35 cellular contexts compared by ENCODE assay signal in genomic region chr13:80244574-80244973, GRCh38.
DNase-seq lines count a peak whose midpoint lies in the region; ATAC-seq and TF ChIP-seq lines count a peak whose summit lies in the region.
"Had no signal": no experiment of that assay in that cellular context is flagged by ENCODE, and none has a peak within 500 bp of the region (broad histone marks: within the 10 kb centered on the region; RNA-seq: fewer than 3 reads in every experiment).

No MANE protein-coding gene starts in this region.

- ATAC-seq in GM23338 (no peak), left colon (peak; percentile 79), mucosa of descending colon (peak; percentile 60), HG03139 (IDR thresholded peaks at IDR 0.05; ENCODE audit: unreplicated experiment) (no peak), HG03175 (IDR thresholded peaks at IDR 0.05; ENCODE audit: unreplicated experiment) (no peak)
- ATAC-seq: A549; CD8-positive, alpha-beta T cell had no signal

- no peaks in the 10 kb centered on the region for H3F3A ChIP-seq in GM23338 (replicated peaks; ENCODE audit: low read depth)

- H3K36me3 ChIP-seq in GM23338 (ENCODE audit: insufficient read depth) (no peaks in the 10 kb centered on the region), mucosa of descending colon (ENCODE audit: low read depth) (no peaks in the 10 kb centered on the region)
- H3K36me3 ChIP-seq: BE2C; BLaER1; BLaER1 treated with 17β-estradiol and CSF1 and Interleukin-3, amounts not matched to agents 10 nM and 100 nM had no signal

- H3K9me3 Mint-ChIP-seq in GM23338: no peaks in the 10 kb centered on the region; the same call in 2 of the 3 replicates
- H3K9me3 Mint-ChIP-seq: CD4-positive, alpha-beta T cell; CD8-positive, alpha-beta memory T cell; CD8-positive, alpha-beta T cell had no signal

- peaks cover 15% of the 10 kb centered on the region for H3K4me1 ChIP-seq in GM23338 (ENCODE audit: insufficient read depth)
- peaks cover 7% of the 10 kb centered on the region for H3K4me1 ChIP-seq in mucosa of descending colon (ENCODE audit: low read depth)
- H3K4me1 ChIP-seq: A549, BLaER1 had no signal

- TF ChIP-seq POLR2A in lower leg skin (IDR thresholded peaks at IDR 0.05): no peak

- no peaks in the 10 kb centered on the region for H3K79me2 ChIP-seq in GM23338 (replicated peaks; ENCODE audit: insufficient read depth)

- no peaks in the 10 kb centered on the region for H3K27me3 ChIP-seq in GM23338 (ENCODE audit: insufficient read depth)
- H3K27me3 ChIP-seq: BE2C; BLaER1; BLaER1 treated with 17β-estradiol and CSF1 and Interleukin-3, amounts not matched to agents 10 nM and 100 nM had no signal

- H4K20me1 ChIP-seq in GM23338 (replicated peaks; ENCODE audit: insufficient read depth): no peaks in the 10 kb centered on the region
- H4K20me1 ChIP-seq: BLaER1; BLaER1 treated with 17β-estradiol and CSF1 and Interleukin-3, amounts not matched to agents 10 nM and 100 nM had no signal

- H3K4me3 ChIP-seq in GM23338: no peak overlapping the region
- H3K4me3 ChIP-seq in fibroblast of pulmonary artery (replicated peaks; ENCODE audit: low read depth, low read length): no peak overlapping the region
- no peak overlapping the region for H3K4me3 ChIP-seq in mucosa of descending colon
- no peak overlapping the region for H3K4me3 ChIP-seq in lower leg skin (ENCODE audit: low read depth, poor library complexity, severe bottlenecking)
- H3K4me3 ChIP-seq: A549; BLaER1; BLaER1 treated with 17β-estradiol and CSF1 and Interleukin-3, amounts not matched to agents 10 nM and 100 nM had no signal

- no peak for TF ChIP-seq CTCF in GM23338 (conservative IDR thresholded peaks at IDR 0.05; ENCODE audit: low read depth in 2 of 2)
- TF ChIP-seq CTCF in fibroblast of pulmonary artery (IDR thresholded peaks at IDR 0.05; ENCODE audit: low read length, missing control alignments): no peak
- TF ChIP-seq CTCF in mucosa of descending colon (IDR thresholded peaks at IDR 0.05): no peak
- TF ChIP-seq CTCF in lower leg skin (IDR thresholded peaks at IDR 0.05): no peak

- DNase-seq in GM23338 (ENCODE audit: low spot score) (no peak), fibroblast of pulmonary artery (ENCODE audit: low read depth) (peak; percentile 29), left colon (no peak), mucosa of descending colon (no peak), NCI-H2227 treated with DMSO at 0.1 percent for 48 hours (lab: John Stamatoyannopoulos, UW) (no peak), lower leg skin (ENCODE audit: low spot score in 2 of 2) (no peak)
- DNase-seq: 8988T; ACHN; AML-193; BE2C; C1 segment of cervical spinal cord; Caco-2; Calu3; CD4-positive, alpha-beta memory T cell; CD4-positive, alpha-beta T cell; CD4-positive, CD25-positive, alpha-beta regulatory T cell; CD8-positive, alpha-beta memory T cell; CD8-positive, alpha-beta T cell; COR-L47; DMS 273 treated with DMSO at 0.1 percent for 48 hours; DMS153; DMS53; DMS79; DMS79 treated with DMSO at 0.1 percent for 48 hours; DND-41; EL had no signal

- H3K9me2 ChIP-seq in GM23338 (ENCODE audit: insufficient read depth): no peaks in the 10 kb centered on the region

- H3K9me3 ChIP-seq in mucosa of descending colon: no peaks in the 10 kb centered on the region
- H3K9me3 ChIP-seq: A549, BE2C, BLaER1, Caco-2 had no signal

- H3K36me3 Mint-ChIP-seq in GM23338 (ENCODE audit: low read depth): no peaks in the 10 kb centered on the region
- H3K36me3 Mint-ChIP-seq: CD14-positive monocyte; CD4-positive, alpha-beta memory T cell; CD4-positive, CD25-positive, alpha-beta regulatory T cell; CD8-positive, alpha-beta memory T cell; CD8-positive, alpha-beta T cell had no signal

- H3K27ac Mint-ChIP-seq in GM23338: no peak overlapping the region
- H3K27ac Mint-ChIP-seq: B cell; CD4-positive, alpha-beta memory T cell; CD4-positive, alpha-beta T cell; CD4-positive, CD25-positive, alpha-beta regulatory T cell; CD8-positive, alpha-beta T cell had no signal

- peaks cover 14% of the 10 kb centered on the region for H3K4me1 Mint-ChIP-seq in GM23338
- H3K4me1 Mint-ChIP-seq: B cell; CD4-positive, alpha-beta memory T cell; CD4-positive, CD25-positive, alpha-beta regulatory T cell; CD8-positive, alpha-beta memory T cell had no signal

- H2AFZ ChIP-seq in GM23338: 0 out of 2 replicates have a peak overlapping the region, but pooled peaks have one; percentile 11

- no peak overlapping the region for H3K4me3 Mint-ChIP-seq in GM23338
- H3K4me3 Mint-ChIP-seq: B cell; CD14-positive monocyte; CD4-positive, alpha-beta memory T cell; CD4-positive, alpha-beta T cell; CD4-positive, CD25-positive, alpha-beta regulatory T cell; CD8-positive, alpha-beta memory T cell; CD8-positive, alpha-beta T cell had no signal

- H3K27me3 Mint-ChIP-seq in GM23338 (ENCODE audit: insufficient read depth, low read depth, poor library complexity): no peaks in the 10 kb centered on the region
- H3K27me3 Mint-ChIP-seq: B cell; CD4-positive, alpha-beta memory T cell; CD4-positive, alpha-beta T cell; CD4-positive, CD25-positive, alpha-beta regulatory T cell; CD8-positive, alpha-beta memory T cell had no signal

- WGBS in lower leg skin, 2 donors: 62 to 81% methylated on average over 3 of the region's 3 CpGs

- no peak overlapping the region for H3K27ac ChIP-seq in GM23338 (ENCODE audit: low read depth)
- H3K27ac ChIP-seq: 22Rv1; A549; BLaER1; BLaER1 treated with 17β-estradiol and CSF1 and Interleukin-3, amounts not matched to agents 10 nM and 100 nM; C4-2B had no signal

- intact Hi-C loops in left colon (cut with DNase I, micrococcal nuclease) (no loop called here), mucosa of descending colon (cut with DNase I, micrococcal nuclease) (loop anchor here in 1 of 2 donors (5.0 kb wide), 1 partner anchor 567 kb away; no protein-coding TSS in a partner anchor), lower leg skin (cut with DNase I; ENCODE audit: low total_unique reads) (no loop called here)

- H3K4me2 ChIP-seq in GM23338: no peak overlapping the region
- H3K4me2 ChIP-seq: A549, BLaER1 had no signal

TF ChIP-seq in GM23338, 12 proteins besides CTCF, POLR2A, EP300 and RAD21 (continues in another document):
- TF ChIP-seq EZH2 (IDR thresholded peaks at IDR 0.05; ENCODE audit: low read depth, unreplicated experiment) (no peak), NANOG (IDR thresholded peaks at IDR 0.05; ENCODE audit: borderline replicate concordance) (no peak), POLR2AphosphoS5 (IDR thresholded peaks at IDR 0.05; ENCODE audit: low read depth) (no peak), JUNB (IDR thresholded peaks at IDR 0.05; ENCODE audit: unreplicated experiment) (no peak), STAT1 (IDR thresholded peaks at IDR 0.05; ENCODE audit: unreplicated experiment) (no peak), ZNF114 (CRISPR knock-in tag; IDR thresholded peaks at IDR 0.05) (no peak), ZNF462 (CRISPR knock-in tag; IDR thresholded peaks at IDR 0.05) (no peak)

Comparison
In these comparisons a context has a peak if more than half of its experiments do, and no peak if none do; other contexts are left out.
1. ATAC-seq: peak in left colon (single experiment) and mucosa of descending colon (single experiment); none in GM23338 (single experiment), HG03139 (single experiment) and HG03175 (single experiment).